In genomic region chr9:67334727-67335572, GRCh38 we compare ENCODE assay signal across 7 cellular contexts.
DNase-seq lines count a peak whose midpoint lies in the region; ATAC-seq and TF ChIP-seq lines count a peak whose summit lies in the region.
"Not testable (repeated sequence)": the region's sequence is repeated elsewhere in the genome, so short reads cannot be mapped to it uniquely, and the experiment has no call there.

No MANE protein-coding gene starts in this region.

- H3K36me3 ChIP-seq in Panc1 (ENCODE audit: control insufficient read depth, insufficient read depth, low read length); lung (ENCODE audit: control insufficient read depth in 2 of 2, insufficient read depth in 2 of 2, low read length in 2 of 2): not testable (repeated sequence)

- ATAC-seq in GM18861 (IDR thresholded peaks at IDR 0.05; ENCODE audit: unreplicated experiment) (peak; percentile 82), HG02938 (IDR thresholded peaks at IDR 0.05; ENCODE audit: unreplicated experiment) (peak; percentile 67), HG03354 (IDR thresholded peaks at IDR 0.05; ENCODE audit: poor library complexity, severe bottlenecking, unreplicated experiment) (peak; percentile 84), Panc1 (peak; percentile 48; the same call in 1 of the 2 replicates), foreskin keratinocyte (peak; percentile 99), lung (ENCODE audit: insufficient read depth, low FRiP score) (peak; percentile 82)
- ATAC-seq in activated T-helper 17 cell treated with anti-CD3 and anti-CD28 coated beads, Interleukin-2, amount 50 U/mL, for 72 hours (replicated peaks), result peak; percentile 74

- TF ChIP-seq CTCF in Panc1 (IDR thresholded peaks at IDR 0.05); foreskin keratinocyte (conservative IDR thresholded peaks at IDR 0.05); lung (IDR thresholded peaks at IDR 0.05; ENCODE audit: control extremely low read depth, extremely low read depth): not testable (repeated sequence)

- H3K9me3 Mint-ChIP-seq in activated T-helper 17 cell treated with anti-CD3 and anti-CD28 coated beads, Interleukin-2, amount 50 U/mL, for 72 hours, result not testable (repeated sequence)

- not testable (repeated sequence) for H3K27me3 Mint-ChIP-seq in activated T-helper 17 cell treated with anti-CD3 and anti-CD28 coated beads, Interleukin-2, amount 50 U/mL, for 72 hours

- not testable (repeated sequence) for H3K27me3 ChIP-seq in Panc1 (ENCODE audit: control insufficient read depth, insufficient read depth, low read length); foreskin keratinocyte; lung (ENCODE audit: control insufficient read depth, insufficient read depth)

- not testable (repeated sequence) for H3K4me1 ChIP-seq in Panc1 (ENCODE audit: control insufficient read depth, insufficient read depth, low read length); foreskin keratinocyte; lung (ENCODE audit: control insufficient read depth in 2 of 2, insufficient read depth in 2 of 2, low read length in 2 of 2)

- not testable (repeated sequence) for H3K27ac ChIP-seq in Panc1 (ENCODE audit: low read length); foreskin keratinocyte; lung (ENCODE audit: low read depth in 1 of 2, low read length in 1 of 2)

- not testable (repeated sequence) for H3K9me3 ChIP-seq in Panc1 (ENCODE audit: control insufficient read depth, insufficient read depth, low read depth, low read length); lung (ENCODE audit: control insufficient read depth in 2 of 2, insufficient read depth in 1 of 2, low read length in 1 of 2)

- WGBS in lung, 2 donors, result no CpG with 5 or more reads among the region's 9 CpGs

- H3K4me3 Mint-ChIP-seq in activated T-helper 17 cell treated with anti-CD3 and anti-CD28 coated beads, Interleukin-2, amount 50 U/mL, for 72 hours, result not testable (repeated sequence)

- not testable (repeated sequence) for H3K36me3 Mint-ChIP-seq in activated T-helper 17 cell treated with anti-CD3 and anti-CD28 coated beads, Interleukin-2, amount 50 U/mL, for 72 hours (ENCODE audit: low read depth)

- in situ Hi-C loops in Panc1 (cut with HindIII; ENCODE audit: low pct_unique_long_range_greater_than_20kb, low sequenced_read_pairs), result not testable (repeated sequence)

- not testable (repeated sequence) for H3K4me3 ChIP-seq in Panc1 (ENCODE audit: low read depth in 2 of 2, low read length in 2 of 2); lung

- BruUV-seq in Panc1 (replicated peaks; lab: Mats Ljungman, UMichigan), result not testable (repeated sequence)

- POLR2A ChIA-PET in Panc1 (lab: Charles Lee), result not testable (repeated sequence)

- H3K27ac Mint-ChIP-seq in activated T-helper 17 cell treated with anti-CD3 and anti-CD28 coated beads, Interleukin-2, amount 50 U/mL, for 72 hours, result not testable (repeated sequence)

- intact Hi-C loops in Panc1 (cut with micrococcal nuclease; ENCODE audit: unreplicated experiment), result not testable (repeated sequence)

- CTCF ChIA-PET in Panc1 (lab: Charles Lee), result not testable (repeated sequence)

- DNase-seq in Panc1 (ENCODE audit: low read depth, low spot score); foreskin keratinocyte; lung (ENCODE audit: low spot score): not testable (repeated sequence)

- H3K4me1 Mint-ChIP-seq in activated T-helper 17 cell treated with anti-CD3 and anti-CD28 coated beads, Interleukin-2, amount 50 U/mL, for 72 hours, result not testable (repeated sequence)

Comparison
In these comparisons a context has a peak if more than half of its experiments do, and no peak if none do; other contexts are left out.
1. ATAC-seq: peak in every context shown above with its lines; median percentile 99 in foreskin keratinocyte; 84 in HG03354; 82 in GM18861; 82 in lung; 74 in activated T-helper 17 cell treated with anti-CD3 and anti-CD28 coated beads, Interleukin-2, amount 50 U/mL, for 72 hours; 67 in HG02938; 48 in Panc1.